ENCODE assay signal across 25 cellular contexts in genomic region chr19:42435316-42435715, GRCh38. TPM values are rescaled to one million over a fixed set of nuclear protein-coding genes. Genes with fewer than 3 reads are reported as not detected.
DNase-seq lines count a peak whose midpoint lies in the region; ATAC-seq and TF ChIP-seq lines count a peak whose summit lies in the region.
"Had no signal": no experiment of that assay in that cellular context is flagged by ENCODE, and none has a peak within 500 bp of the region (broad histone marks: within the 10 kb centered on the region; RNA-seq: fewer than 3 reads in every experiment).

No MANE protein-coding gene starts in this region.

- no peak for ATAC-seq in stimulated activated naive B cell treated with anti-CD40 and anti-IgM and Interleukin-4, amounts not matched to agents 10 μg/mL and 1 μg/mL and 100 μg/mL, for 72 hours (replicated peaks)
- ATAC-seq in GM21528 (IDR thresholded peaks at IDR 0.05; ENCODE audit: low FRiP score, unreplicated experiment): no peak
- ATAC-seq: GM12878 had no signal

- peaks cover 3% of the 10 kb centered on the region for H3K27me3 Mint-ChIP-seq in glutamatergic neuron (ENCODE audit: unreplicated experiment)
- H3K27me3 Mint-ChIP-seq in neural crest cell (ENCODE audit: low read depth): no peaks in the 10 kb centered on the region
- H3K27me3 Mint-ChIP-seq in stimulated activated naive B cell treated with anti-CD40 and anti-IgM and Interleukin-4, amounts not matched to agents 10 μg/mL and 1 μg/mL and 100 μg/mL, for 72 hours: peaks cover 0 to 3% of the 10 kb centered on the region in 2 donors
- H3K27me3 Mint-ChIP-seq: CD4-positive, alpha-beta memory T cell; CD8-positive, alpha-beta memory T cell had no signal

- H3K36me3 Mint-ChIP-seq in glutamatergic neuron (ENCODE audit: unreplicated experiment) (no peaks in the 10 kb centered on the region), neural crest cell (ENCODE audit: low read depth) (no peaks in the 10 kb centered on the region)
- H3K36me3 Mint-ChIP-seq in stimulated activated naive B cell treated with anti-CD40 and anti-IgM and Interleukin-4, amounts not matched to agents 10 μg/mL and 1 μg/mL and 100 μg/mL, for 72 hours: no peaks in the 10 kb centered on the region
- H3K36me3 Mint-ChIP-seq: CD14-positive monocyte; CD4-positive, alpha-beta memory T cell; CD4-positive, CD25-positive, alpha-beta regulatory T cell; CD8-positive, alpha-beta memory T cell had no signal

- H3K9me3 ChIP-seq in HEK293 (ENCODE audit: control insufficient read depth, insufficient read depth, low read depth, low read length) (no peaks in the 10 kb centered on the region), thyroid gland (no peaks in the 10 kb centered on the region), WERI-Rb-1 (ENCODE audit: severe bottlenecking) (no peaks in the 10 kb centered on the region)
- H3K9me3 ChIP-seq: BE2C, BLaER1 had no signal

- TF ChIP-seq CTCF in HEK293 (tag by site-specific recombination; IDR thresholded peaks at IDR 0.05) (no peak), glutamatergic neuron (IDR thresholded peaks at IDR 0.05; ENCODE audit: partially characterized antibody, unreplicated experiment) (no peak), neural crest cell (conservative IDR thresholded peaks at IDR 0.05) (no peak), thyroid gland (IDR thresholded peaks at IDR 0.05) (no peak), WERI-Rb-1 (IDR thresholded peaks at IDR 0.05; ENCODE audit: low read depth, low read length) (no peak)

- intact Hi-C loops in thyroid gland (cut with DNase I): no loop called here

- H3K4me3 Mint-ChIP-seq in glutamatergic neuron (ENCODE audit: unreplicated experiment): peak overlapping the region; percentile 3
- H3K4me3 Mint-ChIP-seq in neural crest cell: no peak overlapping the region
- no peak overlapping the region for H3K4me3 Mint-ChIP-seq in stimulated activated naive B cell treated with anti-CD40 and anti-IgM and Interleukin-4, amounts not matched to agents 10 μg/mL and 1 μg/mL and 100 μg/mL, for 72 hours
- H3K4me3 Mint-ChIP-seq: CD14-positive monocyte; CD4-positive, alpha-beta memory T cell; CD4-positive, CD25-positive, alpha-beta regulatory T cell; CD8-positive, alpha-beta memory T cell had no signal

- H3K4me3 ChIP-seq in HEK293 (ENCODE audit: low read depth, low read length) (no peak overlapping the region), thyroid gland (replicated peaks in 1 of 3) (no peak overlapping the region), WERI-Rb-1 (ENCODE audit: low read depth, low read length) (no peak overlapping the region)
- H3K4me3 ChIP-seq: BLaER1, GM12878 had no signal

- POLR2A ChIA-PET in HEK293 (lab: Yijun Ruan, JAX): interaction anchor here (1.1 kb wide), 1 partner anchor 27 kb away, joined by 3 read pairs; no protein-coding TSS in a partner anchor

- no peak overlapping the region for H3K27ac ChIP-seq in HEK293 (ENCODE audit: extremely low read depth, low read depth, low read length)
- peak overlapping the region in 2 of 3 donors; percentile 20 to 38 for H3K27ac ChIP-seq in thyroid gland
- no peak overlapping the region for H3K27ac ChIP-seq in WERI-Rb-1
- H3K27ac ChIP-seq: BLaER1 had no signal

- DNase-seq in glutamatergic neuron: no peak
- no peak for DNase-seq in neural crest cell (ENCODE audit: low read depth, low spot score)
- no peak for DNase-seq in thyroid gland
- DNase-seq in stimulated activated naive B cell treated with anti-CD40 and anti-IgM and Interleukin-4, amounts not matched to agents 10 μg/mL and 1 μg/mL and 100 μg/mL, for 72 hours: no peak
- DNase-seq in WERI-Rb-1: no peak
- DNase-seq: 8988T; ACHN; BE2C; C1 segment of cervical spinal cord; CD4-positive, alpha-beta memory T cell; CD4-positive, CD25-positive, alpha-beta regulatory T cell; CD8-positive, alpha-beta memory T cell; COR-L47; DMS153; DMS53; DND-41; GDM1 had no signal

- H3K27ac Mint-ChIP-seq in glutamatergic neuron (ENCODE audit: unreplicated experiment): peak overlapping the region; percentile 92
- H3K27ac Mint-ChIP-seq in neural crest cell (ENCODE audit: unreplicated experiment): peak overlapping the region; percentile 67
- H3K27ac Mint-ChIP-seq in stimulated activated naive B cell treated with anti-CD40 and anti-IgM and Interleukin-4, amounts not matched to agents 10 μg/mL and 1 μg/mL and 100 μg/mL, for 72 hours: no peak overlapping the region
- H3K27ac Mint-ChIP-seq: CD14-positive monocyte; CD4-positive, CD25-positive, alpha-beta regulatory T cell; CD8-positive, alpha-beta memory T cell had no signal

- TF ChIP-seq POLR2A in thyroid gland (IDR thresholded peaks at IDR 0.05): no peak

- peaks cover 22% of the 10 kb centered on the region for H3K4me1 Mint-ChIP-seq in glutamatergic neuron (ENCODE audit: low read depth, unreplicated experiment)
- H3K4me1 Mint-ChIP-seq in neural crest cell: peaks cover 21% of the 10 kb centered on the region
- peaks cover 6 to 10% of the 10 kb centered on the region in 2 donors for H3K4me1 Mint-ChIP-seq in stimulated activated naive B cell treated with anti-CD40 and anti-IgM and Interleukin-4, amounts not matched to agents 10 μg/mL and 1 μg/mL and 100 μg/mL, for 72 hours

- WGBS in thyroid gland, 2 donors: 90 to 92% methylated on average over 6 of the region's 6 CpGs

- H3K27me3 ChIP-seq in thyroid gland (no peaks in the 10 kb centered on the region), WERI-Rb-1 (ENCODE audit: insufficient read depth, low read depth, severe bottlenecking) (no peaks in the 10 kb centered on the region)
- H3K27me3 ChIP-seq: BLaER1 had no signal

- H3K4me1 ChIP-seq in HEK293 (ENCODE audit: control insufficient read depth, insufficient read depth, low read length): peaks cover 5% of the 10 kb centered on the region; the same call in 1 of the 2 replicates
- peaks cover 0 to 13% of the 10 kb centered on the region in 2 donors for H3K4me1 ChIP-seq in thyroid gland
- H3K4me1 ChIP-seq: BE2C had no signal

- CTCF ChIA-PET in HEK293 (lab: Yijun Ruan, JAX): interaction anchor here (0.6 to 7.4 kb wide), 8 partner anchors 13 to 326 kb away, joined by 3 to 98 read pairs (median 4); no protein-coding TSS in a partner anchor

- H3K36me3 ChIP-seq in HEK293 (ENCODE audit: control insufficient read depth in 2 of 2, insufficient read depth in 1 of 2, low read length in 2 of 2) (no peaks in the 10 kb centered on the region), thyroid gland (no peaks in the 10 kb centered on the region), WERI-Rb-1 (no peaks in the 10 kb centered on the region)
- H3K36me3 ChIP-seq: BE2C, BLaER1 had no signal

- H3K9me3 Mint-ChIP-seq in glutamatergic neuron (ENCODE audit: unreplicated experiment): peaks cover 3% of the 10 kb centered on the region
- H3K9me3 Mint-ChIP-seq in neural crest cell: no peaks in the 10 kb centered on the region
- no peaks in the 10 kb centered on the region for H3K9me3 Mint-ChIP-seq in stimulated activated naive B cell treated with anti-CD40 and anti-IgM and Interleukin-4, amounts not matched to agents 10 μg/mL and 1 μg/mL and 100 μg/mL, for 72 hours
- H3K9me3 Mint-ChIP-seq: CD14-positive monocyte; CD4-positive, alpha-beta memory T cell; CD4-positive, CD25-positive, alpha-beta regulatory T cell; CD8-positive, alpha-beta memory T cell had no signal

TF ChIP-seq in HEK293, 187 proteins besides CTCF, POLR2A, EP300 and RAD21:
- TF ChIP-seq ZBTB20 (tag by site-specific recombination; IDR thresholded peaks at IDR 0.05) (no peak), ZFP69B (tag by site-specific recombination; IDR thresholded peaks at IDR 0.05) (peak; percentile 60; the same call in 1 of the 2 replicates)
- TF ChIP-seq, protein P1, sequence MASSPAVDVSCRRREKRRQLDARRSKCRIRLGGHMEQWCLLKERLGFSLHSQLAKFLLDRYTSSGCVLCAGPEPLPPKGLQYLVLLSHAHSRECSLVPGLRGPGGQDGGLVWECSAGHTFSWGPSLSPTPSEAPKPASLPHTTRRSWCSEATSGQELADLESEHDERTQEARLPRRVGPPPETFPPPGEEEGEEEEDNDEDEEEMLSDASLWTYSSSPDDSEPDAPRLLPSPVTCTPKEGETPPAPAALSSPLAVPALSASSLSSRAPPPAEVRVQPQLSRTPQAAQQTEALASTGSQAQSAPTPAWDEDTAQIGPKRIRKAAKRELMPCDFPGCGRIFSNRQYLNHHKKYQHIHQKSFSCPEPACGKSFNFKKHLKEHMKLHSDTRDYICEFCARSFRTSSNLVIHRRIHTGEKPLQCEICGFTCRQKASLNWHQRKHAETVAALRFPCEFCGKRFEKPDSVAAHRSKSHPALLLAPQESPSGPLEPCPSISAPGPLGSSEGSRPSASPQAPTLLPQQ (tag by site-specific recombination; IDR thresholded peaks at IDR 0.05): peak; percentile 67

RNA-seq across cellular contexts. Expression of gene CXCL17, which starts 7.4 kb away (rescaled TPM):
- total RNA-seq in glutamatergic neuron (ENCODE audit: unreplicated experiment) (not detected), neural crest cell (not detected in 2 replicates), thyroid gland (not detected)
- total RNA-seq: A673; CD4-positive, alpha-beta memory T cell; CD4-positive, CD25-positive, alpha-beta regulatory T cell; CD8-positive, alpha-beta memory T cell; Daoy; G401; GM12878 had no signal

RNA-seq across cellular contexts. Expression of gene LIPE, which starts 8.1 kb away (rescaled TPM):
- total RNA-seq in glutamatergic neuron (ENCODE audit: unreplicated experiment): 39.0 TPM
- 24.5 and 29.1 TPM in 2 replicates for total RNA-seq in neural crest cell
- total RNA-seq in thyroid gland: 10 to 100 TPM in 1 of 4 donors, 1 to 10 TPM in 3; 4.0 to 10.0 (median 7.4) TPM

RNA-seq across cellular contexts. Expression of gene CNFN, which starts 45.2 kb away (rescaled TPM):
- total RNA-seq in glutamatergic neuron (ENCODE audit: unreplicated experiment) (2.8 TPM), neural crest cell (2.2 and 3.6 TPM in 2 replicates), thyroid gland (1 to 10 TPM in 1 of 4 donors, not detected in 3; 1.0 TPM)
- total RNA-seq: A673; CD4-positive, alpha-beta memory T cell; CD4-positive, CD25-positive, alpha-beta regulatory T cell; CD8-positive, alpha-beta memory T cell; GM12878 had no signal

Comparison
In these comparisons a context has a peak if more than half of its experiments do, and no peak if none do; other contexts are left out.
1. H3K27ac ChIP-seq: peak in thyroid gland (2 of 3); none in HEK293 (single experiment) and WERI-Rb-1 (single experiment).